In the genomic region with DNA sequence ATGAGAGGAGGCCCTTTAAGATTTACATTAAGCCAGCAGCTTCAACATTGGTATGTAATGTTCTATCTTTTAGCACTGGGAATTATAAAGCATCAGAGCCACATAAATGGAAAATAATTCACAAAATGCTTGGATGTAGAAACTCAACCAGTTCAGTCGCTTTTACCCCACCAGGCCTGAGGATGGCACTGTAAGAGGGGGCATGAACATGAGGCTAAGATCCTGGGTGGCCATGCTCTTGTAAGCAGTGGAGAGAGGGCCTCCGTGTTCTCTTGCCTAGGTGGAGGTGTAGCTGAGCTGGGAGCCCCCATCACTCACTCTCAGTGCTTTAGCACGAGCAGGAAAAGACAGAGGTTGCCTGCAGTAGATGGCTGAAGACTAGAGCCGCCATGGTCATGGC, we compare ENCODE assay signal across 15 cellular contexts.
A peak's percentile ranks its signal among the peaks of the same experiment; 100 is the strongest.
DNase-seq lines count a peak whose midpoint lies in the region; TF ChIP-seq lines count a peak whose summit lies in the region.
"Had no signal": no experiment of that assay in that cellular context is flagged by ENCODE, and none has a peak within 500 bp of the region (broad histone marks: within the 10 kb centered on the region; RNA-seq: fewer than 3 reads in every experiment).

No MANE protein-coding gene starts in this region.

- H3K9me3 ChIP-seq in osteoblast (ENCODE audit: low read depth, low read length) (no peaks in the 10 kb centered on the region), prostate gland (no peaks in the 10 kb centered on the region)
- H3K9me3 ChIP-seq: testis had no signal

- H3K27ac ChIP-seq in osteoblast (ENCODE audit: low read depth, low read length) (peak overlapping the region; percentile 38), prostate gland (no peak overlapping the region)

- no peaks in the 10 kb centered on the region for H3K79me2 ChIP-seq in osteoblast (ENCODE audit: insufficient read depth, low read length)

- H3K27me3 Mint-ChIP-seq in chondrocyte (ENCODE audit: low read depth) = no peaks in the 10 kb centered on the region
- no peaks in the 10 kb centered on the region for H3K27me3 Mint-ChIP-seq in activated naive CD4-positive, alpha-beta T cell treated with anti-CD3 and anti-CD28 coated beads for 36 hours (ENCODE audit: low read depth)
- H3K27me3 Mint-ChIP-seq: dendritic cell treated with granulocyte-macrophage colony-stimulating factor and Interleukin-4, amounts not matched to agents 40 ng/mL and 50 ng/mL, for 4 days had no signal

- WGBS in prostate gland = 96% methylated on average over 4 of the region's 4 CpGs

- H3K9me3 Mint-ChIP-seq in chondrocyte (ENCODE audit: low read depth) = peaks cover 2% of the 10 kb centered on the region
- H3K9me3 Mint-ChIP-seq in activated naive CD4-positive, alpha-beta T cell treated with anti-CD3 and anti-CD28 coated beads for 36 hours = no peaks in the 10 kb centered on the region
- H3K9me3 Mint-ChIP-seq: activated CD8-positive, alpha-beta T cell treated with anti-CD3 and anti-CD28 coated beads for 36 hours; dendritic cell treated with granulocyte-macrophage colony-stimulating factor and Interleukin-4, amounts not matched to agents 40 ng/mL and 50 ng/mL, for 4 days had no signal

- no peak for TF ChIP-seq POLR2A in prostate gland (IDR thresholded peaks at IDR 0.05)

- H3K36me3 ChIP-seq in osteoblast (ENCODE audit: insufficient read depth, low read length) = peaks cover 41% of the 10 kb centered on the region
- no peaks in the 10 kb centered on the region for H3K36me3 ChIP-seq in prostate gland

- no peak overlapping the region for H3K27ac Mint-ChIP-seq in chondrocyte (ENCODE audit: unreplicated experiment)
- no peak overlapping the region for H3K27ac Mint-ChIP-seq in activated naive CD4-positive, alpha-beta T cell treated with anti-CD3 and anti-CD28 coated beads for 36 hours
- H3K27ac Mint-ChIP-seq: activated CD8-positive, alpha-beta T cell treated with anti-CD3 and anti-CD28 coated beads for 36 hours had no signal

- H3K4me3 ChIP-seq in osteoblast (ENCODE audit: insufficient read depth, low read length) (no peak overlapping the region), prostate gland (no peak overlapping the region)
- H3K4me3 ChIP-seq: testis had no signal

- CTCF ChIA-PET in activated naive CD4-positive, alpha-beta T cell treated with anti-CD3 and anti-CD28 coated beads for 36 hours (lab: Charles Lee) = no interaction called here

- H3K4me3 Mint-ChIP-seq in chondrocyte (ENCODE audit: unreplicated experiment) = no peak overlapping the region
- H3K4me3 Mint-ChIP-seq in activated naive CD4-positive, alpha-beta T cell treated with anti-CD3 and anti-CD28 coated beads for 36 hours = no peak overlapping the region
- H3K4me3 Mint-ChIP-seq: activated CD8-positive, alpha-beta T cell treated with anti-CD3 and anti-CD28 coated beads for 36 hours; dendritic cell treated with granulocyte-macrophage colony-stimulating factor and Interleukin-4, amounts not matched to agents 40 ng/mL and 50 ng/mL, for 4 days had no signal

- H2AFZ ChIP-seq in osteoblast (ENCODE audit: low read length) = no peak overlapping the region

- H3K4me2 ChIP-seq in osteoblast (ENCODE audit: insufficient read depth, low read length) = no peak overlapping the region

- H3K36me3 Mint-ChIP-seq in chondrocyte (ENCODE audit: low read depth) = peaks cover 19% of the 10 kb centered on the region
- H3K36me3 Mint-ChIP-seq in activated naive CD4-positive, alpha-beta T cell treated with anti-CD3 and anti-CD28 coated beads for 36 hours (ENCODE audit: low read depth) = no peaks in the 10 kb centered on the region
- H3K36me3 Mint-ChIP-seq: naive thymus-derived CD8-positive, alpha-beta T cell had no signal

- intact Hi-C loops in activated naive CD4-positive, alpha-beta T cell treated with anti-CD3 and anti-CD28 coated beads for 36 hours (cut with micrococcal nuclease) = no loop called here
- intact Hi-C loops in prostate gland (cut with DNase I) = no loop called here

- peaks cover 33% of the 10 kb centered on the region for H3K4me1 ChIP-seq in osteoblast (ENCODE audit: insufficient read depth, low read length)
- no peaks in the 10 kb centered on the region for H3K4me1 ChIP-seq in prostate gland (replicated peaks)

- peaks cover 6% of the 10 kb centered on the region for H3K4me1 Mint-ChIP-seq in chondrocyte (ENCODE audit: low read depth)
- peaks cover 4% of the 10 kb centered on the region for H3K4me1 Mint-ChIP-seq in activated naive CD4-positive, alpha-beta T cell treated with anti-CD3 and anti-CD28 coated beads for 36 hours (ENCODE audit: low read depth)

- TF ChIP-seq CTCF in chondrocyte (IDR thresholded peaks at IDR 0.05) (peak; percentile 52), osteoblast (IDR thresholded peaks at IDR 0.05; ENCODE audit: extremely low read depth, low read depth, low read length) (peak; percentile 43), prostate gland (IDR thresholded peaks at IDR 0.05) (no peak)

- peak; percentile 38 for DNase-seq in ELR (ENCODE audit: low read depth)
- peak; percentile 4 for DNase-seq in MV-4-11 (lab: John Stamatoyannopoulos, UW)
- no peak for DNase-seq in chondrocyte (ENCODE audit: low spot score)
- DNase-seq in osteoblast (ENCODE audit: insufficient read length, low spot score, missing footprints) = no peak
- no peak for DNase-seq in putamen (ENCODE audit: low spot score)
- no peak for DNase-seq in activated naive CD4-positive, alpha-beta T cell treated with anti-CD3 and anti-CD28 coated beads for 36 hours
- DNase-seq in prostate gland (ENCODE audit: low spot score) = no peak
- DNase-seq: activated CD8-positive, alpha-beta T cell treated with anti-CD3 and anti-CD28 coated beads for 36 hours; activated naive CD4-positive, alpha-beta T cell treated with Interleukin-2 at 50 U/mL for 16 hours; DMS153; naive thymus-derived CD8-positive, alpha-beta T cell; NCI-H1048; NCI-H226; testis had no signal

- H4K20me1 ChIP-seq in osteoblast (ENCODE audit: insufficient read depth, low read length) = no peaks in the 10 kb centered on the region

- no peaks in the 10 kb centered on the region for H3K27me3 ChIP-seq in osteoblast (ENCODE audit: insufficient read depth, low read length)
- H3K27me3 ChIP-seq in prostate gland (replicated peaks; ENCODE audit: insufficient read depth) = no peaks in the 10 kb centered on the region
- H3K27me3 ChIP-seq: testis had no signal

Comparison
In these comparisons a context has a peak if more than half of its experiments do, and no peak if none do; other contexts are left out.
1. DNase-seq: peak in ELR (single experiment) and MV-4-11 (single experiment); none in chondrocyte (single experiment), osteoblast (single experiment), putamen (single experiment), activated naive CD4-positive, alpha-beta T cell treated with anti-CD3 and anti-CD28 coated beads for 36 hours (single experiment) and prostate gland (single experiment).
2. CTCF ChIP-seq: peak in chondrocyte (single experiment) and osteoblast (single experiment); none in prostate gland (0 of 4).